In genomic region chr6:26594730-26595632, GRCh38 we compare ENCODE assay signal across 1 cellular context.
TF ChIP-seq lines count a peak whose summit lies in the region.

No MANE protein-coding gene starts in this region.

TF ChIP-seq in HepG2, 621 proteins besides CTCF, POLR2A, EP300 and RAD21 (continues in another document):
- no peak for TF ChIP-seq THAP11 (CRISPR knock-in tag; IDR thresholded peaks at IDR 0.05)
- TF ChIP-seq ZBTB8A (CRISPR knock-in tag; IDR thresholded peaks at IDR 0.05; ENCODE audit: borderline replicate concordance, low read depth) = no peak
- no peak for TF ChIP-seq ZSCAN31 (CRISPR knock-in tag; IDR thresholded peaks at IDR 0.05; ENCODE audit: low read depth)
- TF ChIP-seq ZFAT (CRISPR knock-in tag; conservative IDR thresholded peaks at IDR 0.05) = no peak
- no peak for TF ChIP-seq ZNF646 (CRISPR knock-in tag; IDR thresholded peaks at IDR 0.05)
- TF ChIP-seq HOXA9 (CRISPR knock-in tag; IDR thresholded peaks at IDR 0.05; ENCODE audit: borderline replicate concordance) = no peak
- no peak for TF ChIP-seq ZFP90 (CRISPR knock-in tag; IDR thresholded peaks at IDR 0.05; ENCODE audit: borderline replicate concordance)
- no peak for TF ChIP-seq ZBTB43 (CRISPR knock-in tag; conservative IDR thresholded peaks at IDR 0.05)
- TF ChIP-seq ZSCAN12 (CRISPR knock-in tag; IDR thresholded peaks at IDR 0.05) = no peak
- TF ChIP-seq SRF (IDR thresholded peaks at IDR 0.05; ENCODE audit: low read depth, low read length) = no peak
- TF ChIP-seq SMAD9 (CRISPR knock-in tag; IDR thresholded peaks at IDR 0.05) = no peak
- TF ChIP-seq E2F2 (CRISPR knock-in tag; IDR thresholded peaks at IDR 0.05; ENCODE audit: borderline replicate concordance) = 0 out of 2 replicates have a peak, but pooled peaks have one; percentile 36
- TF ChIP-seq KDM2A (CRISPR knock-in tag; IDR thresholded peaks at IDR 0.05; ENCODE audit: borderline replicate concordance, low read depth) = 0 out of 2 replicates have a peak, but pooled peaks have one; percentile 21
- no peak for TF ChIP-seq MBNL3 (CRISPR knock-in tag; conservative IDR thresholded peaks at IDR 0.05)
- no peak for TF ChIP-seq JUN (CRISPR knock-in tag; IDR thresholded peaks at IDR 0.05)
- TF ChIP-seq ZNF563 (CRISPR knock-in tag; IDR thresholded peaks at IDR 0.05) = no peak
- no peak for TF ChIP-seq ZBTB20 (CRISPR knock-in tag; IDR thresholded peaks at IDR 0.05; ENCODE audit: borderline replicate concordance, low read depth)
- TF ChIP-seq SPEN (CRISPR knock-in tag; IDR thresholded peaks at IDR 0.05; ENCODE audit: low read depth) = no peak
- TF ChIP-seq GATA4 (IDR thresholded peaks at IDR 0.05; ENCODE audit: borderline replicate concordance, low read depth) = no peak
- TF ChIP-seq ZNF768 (CRISPR knock-in tag; IDR thresholded peaks at IDR 0.05) = no peak
- no peak for TF ChIP-seq CENPBD1 (CRISPR knock-in tag; IDR thresholded peaks at IDR 0.05; ENCODE audit: borderline replicate concordance, low read depth)
- TF ChIP-seq REL (CRISPR knock-in tag; conservative IDR thresholded peaks at IDR 0.05) = no peak
- TF ChIP-seq AFF4 (CRISPR knock-in tag; IDR thresholded peaks at IDR 0.05) = no peak
- TF ChIP-seq RFXANK (CRISPR knock-in tag; IDR thresholded peaks at IDR 0.05) = no peak
- no peak for TF ChIP-seq GPN1 (CRISPR knock-in tag; IDR thresholded peaks at IDR 0.05; ENCODE audit: borderline replicate concordance)
- TF ChIP-seq ISL2 (CRISPR knock-in tag; IDR thresholded peaks at IDR 0.05) = 0 out of 2 replicates have a peak, but pooled peaks have one; percentile 16
- TF ChIP-seq IRF1 (CRISPR knock-in tag; IDR thresholded peaks at IDR 0.05; ENCODE audit: low read depth) = no peak
- no peak for TF ChIP-seq ZNF784 (CRISPR knock-in tag; IDR thresholded peaks at IDR 0.05; ENCODE audit: borderline replicate concordance)
- no peak; the same call in 1 of the 2 replicates for TF ChIP-seq GMEB1 (CRISPR knock-in tag; IDR thresholded peaks at IDR 0.05; ENCODE audit: borderline replicate concordance)
- no peak for TF ChIP-seq PCBP1 (IDR thresholded peaks at IDR 0.05; ENCODE audit: borderline replicate concordance, low read depth, low read length)
- TF ChIP-seq ARID5B (CRISPR knock-in tag; IDR thresholded peaks at IDR 0.05) = peak; percentile 49; the same call in 1 of the 2 replicates
- no peak for TF ChIP-seq ZNF30 (CRISPR knock-in tag; IDR thresholded peaks at IDR 0.05)
- TF ChIP-seq ZNF644 (CRISPR knock-in tag; IDR thresholded peaks at IDR 0.05; ENCODE audit: low read depth) = no peak
